ENCODE assay signal across 15 cellular contexts in genomic region chr5:157470616-157471015, GRCh38. TPM values are rescaled to one million over a fixed set of nuclear protein-coding genes. Genes with fewer than 3 reads are reported as not detected.
"Had no signal": no experiment of that assay in that cellular context is flagged by ENCODE, and none has a peak within 500 bp of the region (broad histone marks: within the 10 kb centered on the region; RNA-seq: fewer than 3 reads in every experiment).

No MANE protein-coding gene starts in this region.

- H3K9me3 Mint-ChIP-seq: activated T-helper 17 cell treated with anti-CD3 and anti-CD28 coated beads, Interleukin-2, amount 50 U/mL, for 72 hours; stimulated activated effector memory CD8-positive, alpha-beta T cell treated with anti-CD3 and anti-CD28 coated beads, Interleukin-12 subunit alpha, Interleukin-12 subunit beta, amount 100 ng/mL, for 72 hours had no signal

- H3K27ac ChIP-seq: adrenal gland, lower lobe of right lung, neutrophil, suprapubic skin, upper lobe of left lung, VCaP had no signal

- ATAC-seq: activated CD4-positive, alpha-beta T cell treated with anti-CD3 and anti-CD28 coated beads for 36 hours; activated CD8-positive, alpha-beta T cell treated with anti-CD3 and anti-CD28 coated beads, Interleukin-2, amount 10 ng/mL, durations not matched to agents 7 days and 5 days; activated T-helper 17 cell treated with anti-CD3 and anti-CD28 coated beads, Interleukin-2, amount 50 U/mL, for 72 hours; lower lobe of right lung; naive thymus-derived CD4-positive, alpha-beta T cell; right cardiac atrium; stimulated activated effector memory CD8-positive, alpha-beta T cell treated with anti-CD3 and anti-CD28 coated beads, Interleukin-12 subunit alpha, Interleukin-12 subunit beta, amount 100 ng/mL, for 72 hours had no signal

- H3K27me3 Mint-ChIP-seq: activated CD4-positive, alpha-beta T cell treated with anti-CD3 and anti-CD28 coated beads for 36 hours; activated T-helper 17 cell treated with anti-CD3 and anti-CD28 coated beads, Interleukin-2, amount 50 U/mL, for 72 hours had no signal

- H3K27ac Mint-ChIP-seq: activated CD4-positive, alpha-beta T cell treated with anti-CD3 and anti-CD28 coated beads for 36 hours; activated CD8-positive, alpha-beta T cell treated with anti-CD3 and anti-CD28 coated beads, Interleukin-2, amount 10 ng/mL, durations not matched to agents 7 days and 5 days; activated T-helper 17 cell treated with anti-CD3 and anti-CD28 coated beads, Interleukin-2, amount 50 U/mL, for 72 hours; stimulated activated effector memory CD8-positive, alpha-beta T cell treated with anti-CD3 and anti-CD28 coated beads, Interleukin-12 subunit alpha, Interleukin-12 subunit beta, amount 100 ng/mL, for 72 hours had no signal

- DNase-seq: activated CD4-positive, alpha-beta T cell treated with anti-CD3 and anti-CD28 coated beads for 36 hours; activated CD8-positive, alpha-beta T cell treated with anti-CD3 and anti-CD28 coated beads, Interleukin-2, amount 10 ng/mL, durations not matched to agents 7 days and 5 days; activated naive CD4-positive, alpha-beta T cell treated with anti-CD3 and anti-CD28 coated beads, Interleukin-2, amount 50 U/mL, for 16 hours; adrenal gland; lower lobe of right lung; midbrain; naive thymus-derived CD4-positive, alpha-beta T cell; posterior cingulate gyrus; right cardiac atrium; upper lobe of left lung had no signal

- H3K4me3 Mint-ChIP-seq: activated CD4-positive, alpha-beta T cell treated with anti-CD3 and anti-CD28 coated beads for 36 hours; activated CD8-positive, alpha-beta T cell treated with anti-CD3 and anti-CD28 coated beads, Interleukin-2, amount 10 ng/mL, durations not matched to agents 7 days and 5 days; activated T-helper 17 cell treated with anti-CD3 and anti-CD28 coated beads, Interleukin-2, amount 50 U/mL, for 72 hours; naive thymus-derived CD4-positive, alpha-beta T cell; stimulated activated effector memory CD8-positive, alpha-beta T cell treated with anti-CD3 and anti-CD28 coated beads, Interleukin-12 subunit alpha, Interleukin-12 subunit beta, amount 100 ng/mL, for 72 hours had no signal

RNA-seq across cellular contexts. Expression of gene NIPAL4, which starts 10.6 kb away (rescaled TPM):
- total RNA-seq: activated CD8-positive, alpha-beta T cell treated with anti-CD3 and anti-CD28 coated beads, Interleukin-2, amount 10 ng/mL, durations not matched to agents 7 days and 5 days; lower lobe of right lung had no signal
